ENCODE assay signal across 3 cellular contexts in the genomic region with DNA sequence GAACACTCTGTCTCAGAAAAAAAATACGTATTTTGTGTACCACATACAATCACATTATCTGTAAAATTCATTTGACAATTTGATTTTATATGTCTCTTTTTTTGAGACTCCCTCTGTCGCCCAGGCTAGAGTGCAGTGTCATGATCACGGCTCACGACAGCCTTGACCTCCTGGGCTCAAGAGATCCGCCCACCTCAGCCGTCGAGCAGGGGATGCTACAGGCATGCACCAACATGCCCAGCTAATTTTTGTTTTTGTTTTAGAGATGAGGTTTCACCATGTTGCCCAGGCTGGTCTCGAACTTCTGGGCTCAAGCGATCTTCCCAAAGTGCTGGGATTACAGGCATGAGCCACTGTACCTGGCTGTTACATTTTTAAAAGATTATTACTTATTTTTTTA.
TF ChIP-seq lines count a peak whose summit lies in the region.

No MANE protein-coding gene starts in this region.

TF ChIP-seq in A549, 52 proteins besides CTCF, POLR2A, EP300 and RAD21:
- TF ChIP-seq NFE2L2 (conservative IDR thresholded peaks at IDR 0.05; ENCODE audit: low read length) (no peak), CBX2 (IDR thresholded peaks at IDR 0.05; ENCODE audit: borderline replicate concordance, low read depth) (no peak), NR3C1 (IDR thresholded peaks at IDR 0.05) (no peak), ZNF302 (CRISPR knock-in tag; IDR thresholded peaks at IDR 0.05) (no peak), RCOR1 (IDR thresholded peaks at IDR 0.05; ENCODE audit: low read depth, low read length) (no peak), RFX5 (IDR thresholded peaks at IDR 0.05) (no peak), MAFK (IDR thresholded peaks at IDR 0.05; ENCODE audit: partially characterized antibody) (no peak), SREBF2 (IDR thresholded peaks at IDR 0.05) (no peak), KDM1A (IDR thresholded peaks at IDR 0.05; ENCODE audit: low read depth) (no peak), HOXA7 (CRISPR knock-in tag; IDR thresholded peaks at IDR 0.05) (no peak), GATA3 (IDR thresholded peaks at IDR 0.05; ENCODE audit: borderline replicate concordance) (no peak), EHF (CRISPR knock-in tag; IDR thresholded peaks at IDR 0.05) (no peak), NPAS2 (CRISPR knock-in tag; IDR thresholded peaks at IDR 0.05; ENCODE audit: borderline replicate concordance) (no peak), RNF2 (IDR thresholded peaks at IDR 0.05; ENCODE audit: borderline replicate concordance, low read depth) (no peak)
- TF ChIP-seq, protein P1, sequence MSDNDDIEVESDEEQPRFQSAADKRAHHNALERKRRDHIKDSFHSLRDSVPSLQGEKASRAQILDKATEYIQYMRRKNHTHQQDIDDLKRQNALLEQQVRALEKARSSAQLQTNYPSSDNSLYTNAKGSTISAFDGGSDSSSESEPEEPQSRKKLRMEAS (IDR thresholded peaks at IDR 0.05), result no peak

TF ChIP-seq in GM12891, 5 proteins besides CTCF, POLR2A, EP300 and RAD21:
- no peak for TF ChIP-seq TAF1 (IDR thresholded peaks at IDR 0.05; ENCODE audit: low read depth, low read length)
- TF ChIP-seq POU2F2 (IDR thresholded peaks at IDR 0.05; ENCODE audit: low read depth, low read length), result no peak
- no peak for TF ChIP-seq POLR2AphosphoS5 (IDR thresholded peaks at IDR 0.05; ENCODE audit: low read depth, low read length)
- TF ChIP-seq PAX5 (IDR thresholded peaks at IDR 0.05; ENCODE audit: insufficient read depth, low read length, severe bottlenecking), result no peak
- no peak for TF ChIP-seq SPI1 (IDR thresholded peaks at IDR 0.05; ENCODE audit: low read depth, low read length)

TF ChIP-seq in endothelial cell of umbilical vein, 7 proteins besides CTCF, POLR2A, EP300 and RAD21:
- no peak for TF ChIP-seq MYC (IDR thresholded peaks at IDR 0.05; ENCODE audit: low read depth, low read length)
- no peak for TF ChIP-seq EZH2 (IDR thresholded peaks at IDR 0.05; ENCODE audit: borderline replicate concordance, low read depth, low read length, severe bottlenecking)
- TF ChIP-seq, protein P1 (IDR thresholded peaks at IDR 0.05; ENCODE audit: insufficient read depth, insufficient read length), result no peak
- TF ChIP-seq JUN (IDR thresholded peaks at IDR 0.05; ENCODE audit: borderline replicate concordance, insufficient read depth, insufficient read length, low read depth), result no peak
- TF ChIP-seq FOS (IDR thresholded peaks at IDR 0.05; ENCODE audit: borderline replicate concordance, insufficient read depth, low read length), result no peak
- no peak for TF ChIP-seq GATA2 (IDR thresholded peaks at IDR 0.05; ENCODE audit: insufficient read depth, insufficient read length, low read depth, low read length)
- no peak for TF ChIP-seq POLR2AphosphoS5 (IDR thresholded peaks at IDR 0.05; ENCODE audit: insufficient read depth, low read depth, low read length)
